In genomic region chr10:78028438-78029293, GRCh38 we compare ENCODE assay signal across 8 cellular contexts. TPM values are rescaled to one million over a fixed set of nuclear protein-coding genes. Genes with fewer than 3 reads are reported as not detected.
DNase-seq lines count a peak whose midpoint lies in the region; ATAC-seq, FAIRE-seq and TF ChIP-seq lines count a peak whose summit lies in the region.

No MANE protein-coding gene starts in this region.

- DNase-seq in ACHN (peak; percentile 59), GM19238 (ENCODE audit: insufficient read length, low spot score) (peak; percentile 8), kidney (no peak), retina (no peak), NCI-H1048 (lab: John Stamatoyannopoulos, UW) (no peak)
- peak; percentile 12 to 26 for DNase-seq in stimulated activated naive CD8-positive, alpha-beta T cell treated with anti-CD3 and anti-CD28 coated beads, Interleukin-15, amount 100 ng/mL, for 72 hours

- H3K4me3 ChIP-seq in Loucy (ENCODE audit: low read length, poor library complexity, severe bottlenecking) (peak overlapping the region; percentile 97), kidney (ENCODE audit: low read length in 2 of 2) (peak overlapping the region; percentile 97 to 98)

- H3K27me3 ChIP-seq in Loucy (ENCODE audit: insufficient read depth, low read length, poor library complexity, severe bottlenecking), result peaks cover under 1% of the 10 kb centered on the region

- H3K27ac ChIP-seq in kidney (ENCODE audit: low read depth in 2 of 2, low read length in 2 of 2), result peak overlapping the region; percentile 68 to 92

- peaks cover 34% of the 10 kb centered on the region for H3K4me1 Mint-ChIP-seq in brain
- H3K4me1 Mint-ChIP-seq in stimulated activated naive CD8-positive, alpha-beta T cell treated with anti-CD3 and anti-CD28 coated beads, Interleukin-15, amount 100 ng/mL, for 72 hours, result peaks cover 29% of the 10 kb centered on the region

- H3K9me2 ChIP-seq in Loucy (replicated peaks; ENCODE audit: low read depth, low read length), result no peaks in the 10 kb centered on the region

- H3K36me3 ChIP-seq in Loucy (ENCODE audit: insufficient read depth, low read length), result peaks cover 24% of the 10 kb centered on the region; the same call in 1 of the 2 replicates
- H3K36me3 ChIP-seq in kidney (ENCODE audit: control insufficient read depth in 1 of 2, insufficient read depth in 2 of 2, low read length in 2 of 2), result peaks cover 19% of the 10 kb centered on the region in 2 donors

- TF ChIP-seq CTCF in Loucy (conservative IDR thresholded peaks at IDR 0.05; ENCODE audit: low read length) (peak; percentile 23; the same call in 1 of the 2 replicates), brain (conservative IDR thresholded peaks at IDR 0.05) (no peak), kidney (IDR thresholded peaks at IDR 0.05; ENCODE audit: borderline replicate concordance, extremely low read depth, insufficient read depth) (no peak)

- peak; percentile 29 for ATAC-seq in stimulated activated naive CD8-positive, alpha-beta T cell treated with anti-CD3 and anti-CD28 coated beads, Interleukin-15, amount 100 ng/mL, for 72 hours

- intact Hi-C loops in kidney (cut with DNase I), result no loop called here

- H3K4me2 ChIP-seq in Loucy (ENCODE audit: low read depth, low read length, poor library complexity, severe bottlenecking), result peak overlapping the region; percentile 85

- H2AFZ ChIP-seq in Loucy (ENCODE audit: low read length), result peak overlapping the region; percentile 95

- in situ Hi-C loops in ACHN (cut with HindIII; ENCODE audit: low pct_ligation_motif_present, low pct_unique_long_range_greater_than_20kb, low sequenced_read_pairs), result loop anchor here (25.0 kb wide), 1 partner anchor 109 kb away; no protein-coding TSS in a partner anchor

- peaks cover 29% of the 10 kb centered on the region for H3K79me2 ChIP-seq in Loucy (ENCODE audit: insufficient read depth, low read length)

- peaks cover 3% of the 10 kb centered on the region for H4K20me1 ChIP-seq in Loucy (ENCODE audit: insufficient read depth, low read length, poor library complexity, severe bottlenecking)

- H3K4me1 ChIP-seq in Loucy (ENCODE audit: insufficient read depth, low read length, poor library complexity, severe bottlenecking), result peaks cover 22% of the 10 kb centered on the region
- H3K4me1 ChIP-seq in kidney (ENCODE audit: control insufficient read depth in 1 of 2, insufficient read depth in 1 of 2, low read depth in 1 of 2, low read length in 2 of 2), result peaks cover 12 to 13% of the 10 kb centered on the region in 2 donors

- 0 out of 2 replicates have a peak, but pooled peaks cover 3% of the 10 kb centered on the region for H3F3A ChIP-seq in Loucy (ENCODE audit: low read depth)

- H3K4me3 Mint-ChIP-seq in brain, result peak overlapping the region; percentile 98 to 100 (median 99)
- peak overlapping the region; percentile 98 to 100 for H3K4me3 Mint-ChIP-seq in stimulated activated naive CD8-positive, alpha-beta T cell treated with anti-CD3 and anti-CD28 coated beads, Interleukin-15, amount 100 ng/mL, for 72 hours

- H3K9ac ChIP-seq in Loucy (ENCODE audit: low read depth, low read length, poor library complexity, severe bottlenecking) (peak overlapping the region; percentile 96), kidney (ENCODE audit: low read length in 2 of 2) (peak overlapping the region; percentile 95 to 98)

- FAIRE-seq in kidney (lab: Jason Lieb, UNC), result no peak

- H3K9me3 ChIP-seq in Loucy (ENCODE audit: insufficient read depth, low read depth, low read length) (no peaks in the 10 kb centered on the region), kidney (ENCODE audit: control insufficient read depth in 1 of 2, low read length in 2 of 2) (no peaks in the 10 kb centered on the region)

- H3K9me3 Mint-ChIP-seq in brain, result peaks cover 0 to 2% (median 0%) of the 10 kb centered on the region in 5 experiments
- H3K9me3 Mint-ChIP-seq in stimulated activated naive CD8-positive, alpha-beta T cell treated with anti-CD3 and anti-CD28 coated beads, Interleukin-15, amount 100 ng/mL, for 72 hours, result no peaks in the 10 kb centered on the region

- peaks cover 9% of the 10 kb centered on the region for H3K27me3 Mint-ChIP-seq in brain
- H3K27me3 Mint-ChIP-seq in stimulated activated naive CD8-positive, alpha-beta T cell treated with anti-CD3 and anti-CD28 coated beads, Interleukin-15, amount 100 ng/mL, for 72 hours, result no peaks in the 10 kb centered on the region

- peaks cover 35% of the 10 kb centered on the region for H3K36me3 Mint-ChIP-seq in brain

- H3K27ac Mint-ChIP-seq in brain, result peak overlapping the region; percentile 94 to 100 (median 99)
- peak overlapping the region; percentile 98 to 100 for H3K27ac Mint-ChIP-seq in stimulated activated naive CD8-positive, alpha-beta T cell treated with anti-CD3 and anti-CD28 coated beads, Interleukin-15, amount 100 ng/mL, for 72 hours

RNA-seq across cellular contexts. Expression of gene POLR3A, which starts 0.6 kb away (rescaled TPM):
- polyA plus RNA-seq in brain (ENCODE audit: insufficient read depth, low read depth, low replicate concordance) (15.5 TPM), kidney (ENCODE audit: insufficient read depth, low read depth, low replicate concordance) (4.9 TPM)
- 13.3 TPM for total RNA-seq in kidney

RNA-seq across cellular contexts. Expression of gene RPS24, which starts 5.0 kb away (rescaled TPM):
- 1,805 TPM for polyA plus RNA-seq in brain (ENCODE audit: insufficient read depth, low read depth, low replicate concordance)
- total RNA-seq in kidney, result 1,088 TPM
- polyA plus RNA-seq in kidney (ENCODE audit: insufficient read depth, low read depth, low replicate concordance), result 3,199 TPM

Comparison
In these comparisons a context has a peak if more than half of its experiments do, and no peak if none do; other contexts are left out.
1. DNase-seq: peak in ACHN (single experiment), GM19238 (single experiment) and stimulated activated naive CD8-positive, alpha-beta T cell treated with anti-CD3 and anti-CD28 coated beads, Interleukin-15, amount 100 ng/mL, for 72 hours (2 of 2); none in kidney (single experiment), retina (single experiment) and NCI-H1048 (single experiment).